ENCODE assay signal across 1 cellular context in the genomic region with DNA sequence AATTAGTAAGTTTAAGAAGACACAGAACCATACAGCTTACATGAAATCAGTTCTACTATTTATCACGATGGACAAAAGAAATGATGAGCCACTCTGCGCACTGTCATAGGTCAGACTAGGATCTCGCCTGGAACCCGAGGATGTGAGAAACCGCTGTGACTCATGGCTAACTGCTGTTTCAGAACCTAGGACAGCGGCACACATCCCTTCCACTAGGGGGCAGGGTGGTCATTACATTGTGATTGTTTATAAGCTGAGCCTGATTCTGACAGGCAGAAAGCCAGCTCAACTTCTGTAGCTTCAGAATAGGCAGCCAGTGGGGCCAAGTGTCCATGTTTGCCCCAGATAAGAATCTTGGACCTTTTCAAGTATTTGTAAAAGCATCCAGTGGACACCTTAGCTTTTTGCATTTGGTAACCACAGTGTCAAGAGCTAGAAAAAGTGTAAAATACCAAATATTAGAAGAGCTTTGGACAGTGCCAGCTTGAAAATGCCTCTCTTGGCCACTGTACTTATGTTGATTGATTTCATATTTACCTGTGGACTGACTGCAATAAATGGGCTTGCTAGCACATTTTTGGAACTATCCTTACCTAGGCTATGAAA.
TF ChIP-seq lines count a peak whose summit lies in the region.

No MANE protein-coding gene starts in this region.

TF ChIP-seq in K562, 482 proteins besides CTCF, POLR2A, EP300 and RAD21 (continued from another document and continues in another):
- TF ChIP-seq, protein P1, sequence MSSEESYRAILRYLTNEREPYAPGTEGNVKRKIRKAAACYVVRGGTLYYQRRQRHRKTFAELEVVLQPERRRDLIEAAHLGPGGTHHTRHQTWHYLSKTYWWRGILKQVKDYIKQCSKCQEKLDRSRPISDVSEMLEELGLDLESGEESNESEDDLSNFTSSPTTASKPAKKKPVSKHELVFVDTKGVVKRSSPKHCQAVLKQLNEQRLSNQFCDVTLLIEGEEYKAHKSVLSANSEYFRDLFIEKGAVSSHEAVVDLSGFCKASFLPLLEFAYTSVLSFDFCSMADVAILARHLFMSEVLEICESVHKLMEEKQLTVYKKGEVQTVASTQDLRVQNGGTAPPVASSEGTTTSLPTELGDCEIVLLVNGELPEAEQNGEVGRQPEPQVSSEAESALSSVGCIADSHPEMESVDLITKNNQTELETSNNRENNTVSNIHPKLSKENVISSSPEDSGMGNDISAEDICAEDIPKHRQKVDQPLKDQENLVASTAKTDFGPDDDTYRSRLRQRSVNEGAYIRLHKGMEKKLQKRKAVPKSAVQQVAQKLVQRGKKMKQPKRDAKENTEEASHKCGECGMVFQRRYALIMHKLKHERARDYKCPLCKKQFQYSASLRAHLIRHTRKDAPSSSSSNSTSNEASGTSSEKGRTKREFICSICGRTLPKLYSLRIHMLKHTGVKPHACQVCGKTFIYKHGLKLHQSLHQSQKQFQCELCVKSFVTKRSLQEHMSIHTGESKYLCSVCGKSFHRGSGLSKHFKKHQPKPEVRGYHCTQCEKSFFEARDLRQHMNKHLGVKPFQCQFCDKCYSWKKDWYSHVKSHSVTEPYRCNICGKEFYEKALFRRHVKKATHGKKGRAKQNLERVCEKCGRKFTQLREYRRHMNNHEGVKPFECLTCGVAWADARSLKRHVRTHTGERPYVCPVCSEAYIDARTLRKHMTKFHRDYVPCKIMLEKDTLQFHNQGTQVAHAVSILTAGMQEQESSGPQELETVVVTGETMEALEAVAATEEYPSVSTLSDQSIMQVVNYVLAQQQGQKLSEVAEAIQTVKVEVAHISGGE (CRISPR knock-in tag; IDR thresholded peaks at IDR 0.05), result no peak
- no peak for TF ChIP-seq ZC3H4 (CRISPR knock-in tag; IDR thresholded peaks at IDR 0.05; ENCODE audit: borderline replicate concordance)
- no peak for TF ChIP-seq ATF1 (CRISPR knock-in tag; IDR thresholded peaks at IDR 0.05)
- no peak for TF ChIP-seq ATF1 (tag; IDR thresholded peaks at IDR 0.05)
- TF ChIP-seq JUND (IDR thresholded peaks at IDR 0.05; ENCODE audit: borderline replicate concordance, low read depth, low read length), result peak; percentile 76
- TF ChIP-seq JUND (tag; IDR thresholded peaks at IDR 0.05; ENCODE audit: borderline replicate concordance, low read depth, low read length), result peak; percentile 81; the same call in 2 of the 3 replicates
- TF ChIP-seq, protein P2, sequence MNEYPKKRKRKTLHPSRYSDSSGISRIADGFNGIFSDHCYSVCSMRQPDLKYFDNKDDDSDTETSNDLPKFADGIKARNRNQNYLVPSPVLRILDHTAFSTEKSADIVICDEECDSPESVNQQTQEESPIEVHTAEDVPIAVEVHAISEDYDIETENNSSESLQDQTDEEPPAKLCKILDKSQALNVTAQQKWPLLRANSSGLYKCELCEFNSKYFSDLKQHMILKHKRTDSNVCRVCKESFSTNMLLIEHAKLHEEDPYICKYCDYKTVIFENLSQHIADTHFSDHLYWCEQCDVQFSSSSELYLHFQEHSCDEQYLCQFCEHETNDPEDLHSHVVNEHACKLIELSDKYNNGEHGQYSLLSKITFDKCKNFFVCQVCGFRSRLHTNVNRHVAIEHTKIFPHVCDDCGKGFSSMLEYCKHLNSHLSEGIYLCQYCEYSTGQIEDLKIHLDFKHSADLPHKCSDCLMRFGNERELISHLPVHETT (CRISPR knock-in tag; conservative IDR thresholded peaks at IDR 0.05 in 1 of 2, IDR thresholded peaks at IDR 0.05 in 1 of 2), result 0 out of 4 replicates have a peak, but pooled peaks of 1 of the 2 experiments have one; percentile 31
- TF ChIP-seq, protein P3, sequence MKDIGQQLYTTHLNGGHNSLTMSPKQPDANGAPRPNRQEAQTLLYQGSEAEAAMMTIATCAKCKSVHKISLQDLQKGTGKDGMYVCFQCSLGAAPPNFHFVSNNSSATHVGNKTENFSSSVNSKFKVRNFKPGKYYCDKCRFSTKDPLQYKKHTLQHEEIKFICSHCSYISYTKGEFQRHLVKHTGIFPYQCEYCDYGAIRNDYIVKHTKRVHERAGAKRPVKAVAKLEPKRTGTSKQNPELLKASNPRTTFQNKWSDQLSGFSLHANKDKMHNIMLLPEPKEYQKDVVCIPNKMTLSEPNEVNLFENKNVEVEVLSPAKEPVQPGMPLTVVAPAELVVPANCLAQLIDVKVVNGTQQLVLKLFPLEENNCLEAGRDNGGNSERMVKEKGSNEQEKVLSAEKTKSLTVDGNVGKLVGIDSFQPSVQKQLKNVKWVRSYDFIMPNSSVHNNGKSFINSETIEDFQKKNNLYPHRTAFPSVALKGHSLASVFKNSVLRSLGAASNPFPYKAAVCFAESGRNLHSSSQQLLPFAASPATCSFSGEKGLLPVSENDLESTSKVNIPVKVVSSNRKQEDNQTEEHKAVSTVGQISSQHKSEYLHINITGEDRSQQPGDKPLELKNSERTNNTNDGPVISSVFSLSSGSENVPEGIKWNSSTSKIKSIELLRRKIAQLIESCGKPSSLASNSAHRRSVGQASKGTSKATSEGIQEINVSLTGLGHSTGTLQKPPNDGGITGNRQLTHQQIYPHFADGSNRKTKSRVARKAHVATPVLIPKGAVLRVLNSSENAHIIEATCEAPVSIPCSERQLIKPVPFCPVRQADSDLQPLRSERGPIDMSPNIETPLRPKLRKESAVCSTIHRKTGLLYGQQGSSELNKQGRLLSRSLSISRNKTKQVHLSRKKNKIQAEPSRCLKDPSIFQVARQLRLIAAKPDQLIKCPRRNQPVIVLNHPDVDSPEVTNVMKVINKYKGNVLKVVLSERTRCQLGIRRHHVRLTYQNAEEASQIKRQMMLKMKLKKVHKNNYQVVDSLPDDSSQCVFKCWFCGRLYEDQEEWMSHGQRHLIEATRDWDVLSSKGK (CRISPR knock-in tag; IDR thresholded peaks at IDR 0.05), result no peak
- no peak for TF ChIP-seq BMI1 (IDR thresholded peaks at IDR 0.05; ENCODE audit: low read length)
- TF ChIP-seq, protein P4, sequence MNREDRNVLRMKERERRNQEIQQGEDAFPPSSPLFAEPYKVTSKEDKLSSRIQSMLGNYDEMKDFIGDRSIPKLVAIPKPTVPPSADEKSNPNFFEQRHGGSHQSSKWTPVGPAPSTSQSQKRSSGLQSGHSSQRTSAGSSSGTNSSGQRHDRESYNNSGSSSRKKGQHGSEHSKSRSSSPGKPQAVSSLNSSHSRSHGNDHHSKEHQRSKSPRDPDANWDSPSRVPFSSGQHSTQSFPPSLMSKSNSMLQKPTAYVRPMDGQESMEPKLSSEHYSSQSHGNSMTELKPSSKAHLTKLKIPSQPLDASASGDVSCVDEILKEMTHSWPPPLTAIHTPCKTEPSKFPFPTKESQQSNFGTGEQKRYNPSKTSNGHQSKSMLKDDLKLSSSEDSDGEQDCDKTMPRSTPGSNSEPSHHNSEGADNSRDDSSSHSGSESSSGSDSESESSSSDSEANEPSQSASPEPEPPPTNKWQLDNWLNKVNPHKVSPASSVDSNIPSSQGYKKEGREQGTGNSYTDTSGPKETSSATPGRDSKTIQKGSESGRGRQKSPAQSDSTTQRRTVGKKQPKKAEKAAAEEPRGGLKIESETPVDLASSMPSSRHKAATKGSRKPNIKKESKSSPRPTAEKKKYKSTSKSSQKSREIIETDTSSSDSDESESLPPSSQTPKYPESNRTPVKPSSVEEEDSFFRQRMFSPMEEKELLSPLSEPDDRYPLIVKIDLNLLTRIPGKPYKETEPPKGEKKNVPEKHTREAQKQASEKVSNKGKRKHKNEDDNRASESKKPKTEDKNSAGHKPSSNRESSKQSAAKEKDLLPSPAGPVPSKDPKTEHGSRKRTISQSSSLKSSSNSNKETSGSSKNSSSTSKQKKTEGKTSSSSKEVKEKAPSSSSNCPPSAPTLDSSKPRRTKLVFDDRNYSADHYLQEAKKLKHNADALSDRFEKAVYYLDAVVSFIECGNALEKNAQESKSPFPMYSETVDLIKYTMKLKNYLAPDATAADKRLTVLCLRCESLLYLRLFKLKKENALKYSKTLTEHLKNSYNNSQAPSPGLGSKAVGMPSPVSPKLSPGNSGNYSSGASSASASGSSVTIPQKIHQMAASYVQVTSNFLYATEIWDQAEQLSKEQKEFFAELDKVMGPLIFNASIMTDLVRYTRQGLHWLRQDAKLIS (CRISPR knock-in tag; IDR thresholded peaks at IDR 0.05), result peak; percentile 67; the same call in 1 of the 2 replicates
- TF ChIP-seq, protein P5, sequence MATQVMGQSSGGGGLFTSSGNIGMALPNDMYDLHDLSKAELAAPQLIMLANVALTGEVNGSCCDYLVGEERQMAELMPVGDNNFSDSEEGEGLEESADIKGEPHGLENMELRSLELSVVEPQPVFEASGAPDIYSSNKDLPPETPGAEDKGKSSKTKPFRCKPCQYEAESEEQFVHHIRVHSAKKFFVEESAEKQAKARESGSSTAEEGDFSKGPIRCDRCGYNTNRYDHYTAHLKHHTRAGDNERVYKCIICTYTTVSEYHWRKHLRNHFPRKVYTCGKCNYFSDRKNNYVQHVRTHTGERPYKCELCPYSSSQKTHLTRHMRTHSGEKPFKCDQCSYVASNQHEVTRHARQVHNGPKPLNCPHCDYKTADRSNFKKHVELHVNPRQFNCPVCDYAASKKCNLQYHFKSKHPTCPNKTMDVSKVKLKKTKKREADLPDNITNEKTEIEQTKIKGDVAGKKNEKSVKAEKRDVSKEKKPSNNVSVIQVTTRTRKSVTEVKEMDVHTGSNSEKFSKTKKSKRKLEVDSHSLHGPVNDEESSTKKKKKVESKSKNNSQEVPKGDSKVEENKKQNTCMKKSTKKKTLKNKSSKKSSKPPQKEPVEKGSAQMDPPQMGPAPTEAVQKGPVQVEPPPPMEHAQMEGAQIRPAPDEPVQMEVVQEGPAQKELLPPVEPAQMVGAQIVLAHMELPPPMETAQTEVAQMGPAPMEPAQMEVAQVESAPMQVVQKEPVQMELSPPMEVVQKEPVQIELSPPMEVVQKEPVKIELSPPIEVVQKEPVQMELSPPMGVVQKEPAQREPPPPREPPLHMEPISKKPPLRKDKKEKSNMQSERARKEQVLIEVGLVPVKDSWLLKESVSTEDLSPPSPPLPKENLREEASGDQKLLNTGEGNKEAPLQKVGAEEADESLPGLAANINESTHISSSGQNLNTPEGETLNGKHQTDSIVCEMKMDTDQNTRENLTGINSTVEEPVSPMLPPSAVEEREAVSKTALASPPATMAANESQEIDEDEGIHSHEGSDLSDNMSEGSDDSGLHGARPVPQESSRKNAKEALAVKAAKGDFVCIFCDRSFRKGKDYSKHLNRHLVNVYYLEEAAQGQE (CRISPR knock-in tag; IDR thresholded peaks at IDR 0.05; ENCODE audit: low read depth), result peak; percentile 98
- 0 out of 2 replicates have a peak, but pooled peaks have one; percentile 39 for TF ChIP-seq SMAD4 (CRISPR knock-in tag; conservative IDR thresholded peaks at IDR 0.05)
- TF ChIP-seq, protein P6, sequence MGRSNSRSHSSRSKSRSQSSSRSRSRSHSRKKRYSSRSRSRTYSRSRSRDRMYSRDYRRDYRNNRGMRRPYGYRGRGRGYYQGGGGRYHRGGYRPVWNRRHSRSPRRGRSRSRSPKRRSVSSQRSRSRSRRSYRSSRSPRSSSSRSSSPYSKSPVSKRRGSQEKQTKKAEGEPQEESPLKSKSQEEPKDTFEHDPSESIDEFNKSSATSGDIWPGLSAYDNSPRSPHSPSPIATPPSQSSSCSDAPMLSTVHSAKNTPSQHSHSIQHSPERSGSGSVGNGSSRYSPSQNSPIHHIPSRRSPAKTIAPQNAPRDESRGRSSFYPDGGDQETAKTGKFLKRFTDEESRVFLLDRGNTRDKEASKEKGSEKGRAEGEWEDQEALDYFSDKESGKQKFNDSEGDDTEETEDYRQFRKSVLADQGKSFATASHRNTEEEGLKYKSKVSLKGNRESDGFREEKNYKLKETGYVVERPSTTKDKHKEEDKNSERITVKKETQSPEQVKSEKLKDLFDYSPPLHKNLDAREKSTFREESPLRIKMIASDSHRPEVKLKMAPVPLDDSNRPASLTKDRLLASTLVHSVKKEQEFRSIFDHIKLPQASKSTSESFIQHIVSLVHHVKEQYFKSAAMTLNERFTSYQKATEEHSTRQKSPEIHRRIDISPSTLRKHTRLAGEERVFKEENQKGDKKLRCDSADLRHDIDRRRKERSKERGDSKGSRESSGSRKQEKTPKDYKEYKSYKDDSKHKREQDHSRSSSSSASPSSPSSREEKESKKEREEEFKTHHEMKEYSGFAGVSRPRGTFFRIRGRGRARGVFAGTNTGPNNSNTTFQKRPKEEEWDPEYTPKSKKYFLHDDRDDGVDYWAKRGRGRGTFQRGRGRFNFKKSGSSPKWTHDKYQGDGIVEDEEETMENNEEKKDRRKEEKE (IDR thresholded peaks at IDR 0.05; ENCODE audit: borderline replicate concordance in 1 of 2, control insufficient read depth in 1 of 2, low read depth in 2 of 2, low read length in 1 of 2), result no peak
- TF ChIP-seq STAG1 (CRISPR knock-in tag; IDR thresholded peaks at IDR 0.05; ENCODE audit: borderline replicate concordance), result peak; percentile 85
- TF ChIP-seq POLR3A (IDR thresholded peaks at IDR 0.05; ENCODE audit: borderline replicate concordance, extremely low read depth, insufficient read depth, insufficient read length), result no peak
- TF ChIP-seq, protein P7, sequence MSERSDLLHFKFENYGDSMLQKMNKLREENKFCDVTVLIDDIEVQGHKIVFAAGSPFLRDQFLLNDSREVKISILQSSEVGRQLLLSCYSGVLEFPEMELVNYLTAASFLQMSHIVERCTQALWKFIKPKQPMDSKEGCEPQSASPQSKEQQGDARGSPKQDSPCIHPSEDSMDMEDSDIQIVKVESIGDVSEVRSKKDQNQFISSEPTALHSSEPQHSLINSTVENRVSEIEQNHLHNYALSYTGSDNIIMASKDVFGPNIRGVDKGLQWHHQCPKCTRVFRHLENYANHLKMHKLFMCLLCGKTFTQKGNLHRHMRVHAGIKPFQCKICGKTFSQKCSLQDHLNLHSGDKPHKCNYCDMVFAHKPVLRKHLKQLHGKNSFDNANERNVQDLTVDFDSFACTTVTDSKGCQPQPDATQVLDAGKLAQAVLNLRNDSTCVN (CRISPR knock-in tag; IDR thresholded peaks at IDR 0.05), result no peak
- TF ChIP-seq CBFB (CRISPR knock-in tag; IDR thresholded peaks at IDR 0.05), result no peak
- TF ChIP-seq ZBTB49 (CRISPR knock-in tag; IDR thresholded peaks at IDR 0.05; ENCODE audit: borderline replicate concordance), result no peak
- peak; percentile 67; the same call in 1 of the 2 replicates for TF ChIP-seq E2F4 (CRISPR knock-in tag; IDR thresholded peaks at IDR 0.05; ENCODE audit: low read depth)
- no peak for TF ChIP-seq BRF1 (IDR thresholded peaks at IDR 0.05; ENCODE audit: borderline replicate concordance, extremely low read depth, insufficient read length)
- no peak for TF ChIP-seq SUPT5H (IDR thresholded peaks at IDR 0.05)
